8 cellular contexts compared by ENCODE assay signal in the genomic region with DNA sequence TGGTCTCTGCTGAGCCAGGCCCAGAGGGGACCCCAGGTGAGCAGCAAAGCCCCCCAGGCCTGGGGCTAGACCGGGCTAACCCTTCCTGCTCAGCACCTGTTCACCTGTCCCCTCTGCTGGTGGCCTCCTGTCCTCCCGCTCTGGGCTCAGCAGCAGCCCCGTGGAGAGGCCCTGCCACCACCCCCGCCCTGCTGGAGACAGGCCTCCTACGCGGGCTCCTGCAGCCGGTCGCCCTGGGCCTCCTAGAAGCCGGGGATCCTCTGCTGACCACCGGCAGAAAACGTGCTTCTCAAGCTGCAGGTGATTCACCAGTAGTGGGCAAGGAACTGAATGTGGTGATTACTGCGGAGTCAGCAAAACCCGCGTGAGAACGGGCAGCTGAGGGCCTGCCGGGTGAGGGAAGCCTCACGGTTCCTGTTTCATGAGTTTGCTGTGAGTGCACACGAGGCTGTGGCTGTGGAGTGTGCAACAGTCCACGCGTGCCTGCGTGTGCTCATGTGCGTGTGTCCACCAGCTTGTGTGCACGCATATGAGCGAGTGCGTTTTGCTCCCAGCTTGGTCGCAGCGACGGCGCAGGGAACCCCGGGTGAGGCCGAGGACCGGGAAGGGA. TPM values are rescaled to one million over a fixed set of nuclear protein-coding genes. Genes with fewer than 3 reads are reported as not detected.
DNase-seq lines count a peak whose midpoint lies in the region; ATAC-seq, FAIRE-seq and TF ChIP-seq lines count a peak whose summit lies in the region.

No MANE protein-coding gene starts in this region.

- peak overlapping the region; percentile 64 for H3K4me3 ChIP-seq in AG10803 (ENCODE audit: low read length)
- H3K4me3 ChIP-seq in IMR-90 (ENCODE audit: insufficient read depth, low read depth, low read length): peak overlapping the region; percentile 67
- peak overlapping the region in 2 of 4 donors; percentile 36 to 50 for H3K4me3 ChIP-seq in pancreas

- no peak overlapping the region for H2BK120ac ChIP-seq in IMR-90 (ENCODE audit: low read depth, low read length)

- peak overlapping the region; percentile 75 for H2AK9ac ChIP-seq in IMR-90 (replicated peaks; ENCODE audit: low read depth, low read length, poor library complexity)

- no peak overlapping the region; a peak in 1 of 4 replicates for H4K8ac ChIP-seq in IMR-90 (ENCODE audit: low read depth in 2 of 2, low read length in 2 of 2)

- no peaks in the 10 kb centered on the region for H3K36me3 Mint-ChIP-seq in activated T-cell treated with anti-CD3 and anti-CD28 coated beads, Interleukin-2, amount 50 U/mL, for 24 hours (ENCODE audit: low read depth)

- no peak overlapping the region; the same call in 1 of the 2 replicates for H3K18ac ChIP-seq in IMR-90 (ENCODE audit: low read depth, low read length)

- peak overlapping the region; percentile 71 for H3K4me3 Mint-ChIP-seq in activated T-cell treated with anti-CD3 and anti-CD28 coated beads, Interleukin-2, amount 50 U/mL, for 24 hours

- no TSS peak for BruUV-seq in IMR-90 (replicated peaks; lab: Mats Ljungman, UMichigan)

- DNase-seq in AG10803 (ENCODE audit: low read depth) (peak; percentile 47), IMR-90 (peak; percentile 55), glomerular visceral epithelial cell (ENCODE audit: extremely low spot score) (peak; percentile 78), pancreas (peak; percentile 57 to 80 (median 64)), SIG-M5 treated with dmso at 0.1 percent for 504 hours (lab: John Stamatoyannopoulos, UW; ENCODE audit: unreplicated experiment) (no peak)
- peak; percentile 63 for DNase-seq in activated T-cell treated with anti-CD3 and anti-CD28 coated beads, Interleukin-2, amount 50 U/mL, for 24 hours

- peak overlapping the region; percentile 1; the same call in 1 of the 2 replicates for H3K4ac ChIP-seq in IMR-90 (ENCODE audit: low read depth, low read length)

- H3K4me1 ChIP-seq in IMR-90 (ENCODE audit: control insufficient read depth, insufficient read depth, low read length) (peaks cover 24% of the 10 kb centered on the region), pancreas (peaks cover 11 to 22% (median 14%) of the 10 kb centered on the region in 3 donors)

- no peak for TF ChIP-seq CTCF in AG10803 (conservative IDR thresholded peaks at IDR 0.05; ENCODE audit: low read length)
- no peak for TF ChIP-seq CTCF in IMR-90 (conservative IDR thresholded peaks at IDR 0.05; ENCODE audit: low read depth, low read length)
- no peak for TF ChIP-seq CTCF in pancreas (IDR thresholded peaks at IDR 0.05)

- H3K56ac ChIP-seq in IMR-90 (ENCODE audit: extremely low read depth, insufficient read depth, low read length): no peak overlapping the region

- in situ Hi-C loops in IMR-90 (cut with MboI; ENCODE audit: low sequenced_read_pairs): no loop called here

- no peaks in the 10 kb centered on the region for H3K9me3 Mint-ChIP-seq in activated T-cell treated with anti-CD3 and anti-CD28 coated beads, Interleukin-2, amount 50 U/mL, for 24 hours

- H3K27me3 ChIP-seq in IMR-90 (ENCODE audit: control insufficient read depth, insufficient read depth, low read length): peaks cover 3% of the 10 kb centered on the region; the same call in 1 of the 2 replicates
- no peaks in the 10 kb centered on the region for H3K27me3 ChIP-seq in pancreas

- no peak overlapping the region for H2BK20ac ChIP-seq in IMR-90 (ENCODE audit: low read depth, low read length)

- H3K9me1 ChIP-seq in IMR-90 (ENCODE audit: insufficient read depth, low read length): no peaks in the 10 kb centered on the region

- H3K9me3 ChIP-seq in IMR-90 (ENCODE audit: control insufficient read depth, insufficient read depth, low read length): no peaks in the 10 kb centered on the region
- H3K9me3 ChIP-seq in pancreas: no peaks in the 10 kb centered on the region

- H3K27ac ChIP-seq in IMR-90 (ENCODE audit: insufficient read depth, low read length): no peak overlapping the region
- H3K27ac ChIP-seq in pancreas: no peak overlapping the region

- TF ChIP-seq RAD21 in IMR-90 (IDR thresholded peaks at IDR 0.05; ENCODE audit: low read length): no peak

- 41% methylated on average over 10 of the region's 32 CpGs; no CpG with 5 or more reads in 1 of the 2 experiments for WGBS in IMR-90 (ENCODE audit: extremely low coverage in 2 of 2, insufficient read length in 1 of 2), 2 experiments
- WGBS in pancreas, 2 donors: 33 to 36% methylated on average over 32 of the region's 32 CpGs

- CTCF ChIA-PET in IMR-90 (lab: Yijun Ruan, JAX): no interaction called here

- peak overlapping the region; percentile 49; the same call in 1 of the 2 replicates for H3K9ac ChIP-seq in IMR-90 (ENCODE audit: low read depth, low read length)

- H3K36me3 ChIP-seq in IMR-90 (ENCODE audit: control insufficient read depth, insufficient read depth, low read length): no peaks in the 10 kb centered on the region
- no peaks in the 10 kb centered on the region for H3K36me3 ChIP-seq in pancreas

- H4K5ac ChIP-seq in IMR-90 (ENCODE audit: low read depth, low read length): peak overlapping the region; percentile 6; the same call in 1 of the 2 replicates

- POLR2A ChIA-PET in IMR-90 (lab: Charles Lee; ENCODE audit: unreplicated experiment): no interaction called here

- peak overlapping the region; percentile 66 for H3K27ac Mint-ChIP-seq in activated T-cell treated with anti-CD3 and anti-CD28 coated beads, Interleukin-2, amount 50 U/mL, for 24 hours

- H3K4me1 Mint-ChIP-seq in activated T-cell treated with anti-CD3 and anti-CD28 coated beads, Interleukin-2, amount 50 U/mL, for 24 hours (ENCODE audit: low read depth): peaks cover 33% of the 10 kb centered on the region

- peak overlapping the region; percentile 94 for H3K4me2 ChIP-seq in IMR-90 (ENCODE audit: low read depth, low read length)

- 0 out of 2 replicates have a peak overlapping the region, but pooled peaks have one; percentile 33 for H3K14ac ChIP-seq in IMR-90 (replicated peaks; ENCODE audit: low read depth, low read length)

- intact Hi-C loops in IMR-90 (cut with micrococcal nuclease): no loop called here
- intact Hi-C loops in pancreas (cut with DNase I): no loop called here

- H2AFZ ChIP-seq in IMR-90 (replicated peaks; ENCODE audit: low read length, poor library complexity): peak overlapping the region; percentile 76

- no peak overlapping the region for H2BK5ac ChIP-seq in IMR-90 (ENCODE audit: low read depth, low read length, poor library complexity, severe bottlenecking)

- dilution Hi-C loops in IMR-90 (cut with HindIII; ENCODE audit: low sequenced_read_pairs, unreplicated experiment): no loop called here

- peak; percentile 11 for ATAC-seq in IMR-90 (ENCODE audit: low read depth)
- ATAC-seq in pancreas: peak; percentile 25 to 58 (median 55)
- no peak for ATAC-seq in HG03342 (IDR thresholded peaks at IDR 0.05; ENCODE audit: unreplicated experiment)
- no peak for ATAC-seq in HG03097 (IDR thresholded peaks at IDR 0.05; ENCODE audit: low FRiP score, unreplicated experiment)

- H4K91ac ChIP-seq in IMR-90 (ENCODE audit: insufficient read depth, low read depth, low read length): no peak overlapping the region

- no peak for TF ChIP-seq POLR2A in IMR-90 (IDR thresholded peaks at IDR 0.05; ENCODE audit: low read depth, low read length)

- 0 out of 4 replicates have a peak, but pooled peaks cover 0 to 3% of the 10 kb centered on the region in 2 experiments for H3K79me1 ChIP-seq in IMR-90 (ENCODE audit: low read depth in 1 of 2, low read length in 2 of 2)

- no peak overlapping the region for H2BK15ac ChIP-seq in IMR-90 (ENCODE audit: low read depth, low read length)

- H3K23ac ChIP-seq in IMR-90 (ENCODE audit: low read depth, low read length): peak overlapping the region; percentile 79; the same call in 1 of the 2 replicates

- peaks cover 10% of the 10 kb centered on the region for H3K27me3 Mint-ChIP-seq in activated T-cell treated with anti-CD3 and anti-CD28 coated beads, Interleukin-2, amount 50 U/mL, for 24 hours

- H4K20me1 ChIP-seq in IMR-90 (ENCODE audit: insufficient read depth, low read length): no peaks in the 10 kb centered on the region

- no peak for FAIRE-seq in pancreas (lab: Jason Lieb, UNC)

- H2AK5ac ChIP-seq in IMR-90 (ENCODE audit: low read depth, low read length): peak overlapping the region; percentile 78

TF ChIP-seq in IMR-90, 13 proteins besides CTCF, POLR2A, EP300 and RAD21 (continues in another document):
- TF ChIP-seq MAZ (IDR thresholded peaks at IDR 0.05; ENCODE audit: borderline replicate concordance, low read depth, low read length): no peak

RNA-seq across cellular contexts. Expression of gene SECTM1, which starts 0.8 kb away (rescaled TPM):
- total RNA-seq in IMR-90 (2012; rRNA removed) (1.7 and 2.3 TPM in 2 replicates), pancreas (1 to 10 TPM in 5 of 6 donors, under 1 TPM in 1; 0.74 to 7.4 (median 1.4) TPM)
- polyA plus RNA-seq in IMR-90 (2012; rRNA removed) (4.4 and 5.2 TPM in 2 replicates), pancreas (1 to 10 TPM; 1.5 to 3.3 TPM)
- 4.9 and 10.8 TPM in 2 replicates for polyA plus RNA-seq in IMR-90 (2012; cell fraction: cytosol; rRNA removed)
- 1.2 and 2.4 TPM in 2 replicates for polyA plus RNA-seq in IMR-90 (2012; cell fraction: nucleus; rRNA removed; ENCODE audit: low replicate concordance)

RNA-seq across cellular contexts. Expression of gene CD7, which starts 15.4 kb away (rescaled TPM):
- total RNA-seq in IMR-90 (2012; rRNA removed) (not detected in 2 replicates), pancreas (1 to 10 TPM in 2 of 6 donors, under 1 TPM in 4; 0.28 to 1.3 (median 0.98) TPM)
- polyA plus RNA-seq in IMR-90 (2012; rRNA removed) (not detected in 2 replicates), pancreas (1 to 10 TPM in 1 of 2 donors, under 1 TPM in 1; 0.70 to 1.0 TPM)
- polyA plus RNA-seq in IMR-90 (2012; cell fraction: cytosol; rRNA removed): 0.18 TPM in 1 of 2 replicates, not detected in the other
- polyA plus RNA-seq in IMR-90 (2012; cell fraction: nucleus; rRNA removed; ENCODE audit: low replicate concordance): 0.12 and 0.16 TPM in 2 replicates

RNA-seq across cellular contexts. Expression of gene TEX19, which starts 26.3 kb away (rescaled TPM):
- total RNA-seq in IMR-90 (2012; rRNA removed) (under 0.01 and 0.28 TPM in 2 replicates), pancreas (not detected)
- polyA plus RNA-seq in IMR-90 (2012; rRNA removed) (0.03 and 0.13 TPM in 2 replicates), pancreas (not detected)
- polyA plus RNA-seq in IMR-90 (2012; cell fraction: cytosol; rRNA removed): 0.05 and 0.06 TPM in 2 replicates
- polyA plus RNA-seq in IMR-90 (2012; cell fraction: nucleus; rRNA removed; ENCODE audit: low replicate concordance): 0.08 TPM in 1 of 2 replicates, not detected in the other

RNA-seq across cellular contexts. Expression of gene UTS2R, which starts 38.8 kb away (rescaled TPM):
- total RNA-seq in IMR-90 (2012; rRNA removed): not detected in 2 replicates
- not detected in 2 replicates for polyA plus RNA-seq in IMR-90 (2012; rRNA removed)
- polyA plus RNA-seq in IMR-90 (2012; cell fraction: cytosol; rRNA removed): not detected in 2 replicates
- polyA plus RNA-seq in IMR-90 (2012; cell fraction: nucleus; rRNA removed; ENCODE audit: low replicate concordance): not detected in 2 replicates
- under 1 TPM in 3 of 6 donors, not detected in 3; 0.37 to 0.87 (median 0.74) TPM for total RNA-seq in pancreas
- not detected for polyA plus RNA-seq in pancreas

RNA-seq across cellular contexts. Expression of gene CSNK1D, which starts 59.3 kb away (rescaled TPM):
- total RNA-seq in IMR-90 (2012; rRNA removed) (38.3 and 47.1 TPM in 2 replicates), pancreas (10 to 100 TPM; 47.1 to 81.6 (median 62.5) TPM)
- polyA plus RNA-seq in IMR-90 (2012; rRNA removed) (144 and 186 TPM in 2 replicates), pancreas (100 to 1,000 TPM; 101 to 107 TPM)
- polyA plus RNA-seq in IMR-90 (2012; cell fraction: cytosol; rRNA removed): 131 and 159 TPM in 2 replicates
- polyA plus RNA-seq in IMR-90 (2012; cell fraction: nucleus; rRNA removed; ENCODE audit: low replicate concordance): 373 and 817 TPM in 2 replicates

Comparison
In these comparisons a context has a peak if more than half of its experiments do, and no peak if none do; other contexts are left out.
1. ATAC-seq: peak in IMR-90 (single experiment) and pancreas (4 of 4); none in HG03342 (single experiment) and HG03097 (single experiment).